Comparison of ENCODE assay signal across 17 cellular contexts in the genomic region with DNA sequence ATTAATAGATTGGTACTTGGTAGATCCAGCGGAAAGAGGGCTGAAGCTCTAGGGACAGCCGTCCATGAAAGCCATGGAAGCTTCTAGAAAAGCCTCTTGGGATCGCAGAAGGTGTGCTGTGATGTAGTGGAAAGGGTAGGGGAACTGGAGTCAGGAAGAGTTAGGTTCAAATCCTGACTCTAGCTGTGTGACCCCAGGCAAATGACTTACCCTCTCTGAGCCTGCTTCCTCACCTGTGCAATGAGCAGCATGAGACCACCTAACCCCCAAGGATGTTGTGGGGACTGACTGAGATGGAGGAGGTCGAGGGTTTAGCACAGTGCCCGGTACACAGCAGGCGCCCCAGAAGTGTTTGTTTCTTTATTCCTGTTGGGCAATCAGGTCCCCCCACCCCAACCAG. TPM values are rescaled to one million over a fixed set of nuclear protein-coding genes. Genes with fewer than 3 reads are reported as not detected.
A peak's percentile ranks its signal among the peaks of the same experiment; 100 is the strongest.
DNase-seq lines count a peak whose midpoint lies in the region; ATAC-seq and TF ChIP-seq lines count a peak whose summit lies in the region.
"Had no signal": no experiment of that assay in that cellular context is flagged by ENCODE, and none has a peak within 500 bp of the region (broad histone marks: within the 10 kb centered on the region; RNA-seq: fewer than 3 reads in every experiment).

No MANE protein-coding gene starts in this region.

- H3K4me1 ChIP-seq in PC-9 (replicated peaks; ENCODE audit: insufficient read depth): peaks cover 35% of the 10 kb centered on the region

- no peaks in the 10 kb centered on the region for H4K20me1 ChIP-seq in PC-9 (ENCODE audit: insufficient read depth)

- TF ChIP-seq CTCF in PC-9 (conservative IDR thresholded peaks at IDR 0.05) (no peak), chondrocyte (IDR thresholded peaks at IDR 0.05) (no peak)

- peak overlapping the region; percentile 99 for H3K27ac Mint-ChIP-seq in activated T-cell treated with anti-CD3 and anti-CD28 coated beads, Interleukin-2, amount 50 U/mL, for 24 hours
- H3K27ac Mint-ChIP-seq in chondrocyte (ENCODE audit: unreplicated experiment): peak overlapping the region; percentile 17
- peak overlapping the region; percentile 94 for H3K27ac Mint-ChIP-seq in stimulated activated memory B cell treated with anti-CD40 and anti-IgM and Interleukin-4, amounts not matched to agents 10 μg/mL and 1 μg/mL and 100 μg/mL, for 72 hours

- peaks cover 18% of the 10 kb centered on the region for H3K79me2 ChIP-seq in PC-9 (ENCODE audit: low read depth)

- H3K27me3 ChIP-seq in PC-9 (ENCODE audit: insufficient read depth, low read depth): no peaks in the 10 kb centered on the region
- H3K27me3 ChIP-seq: cardiac muscle cell had no signal

- H3K9me3 Mint-ChIP-seq in activated T-cell treated with anti-CD3 and anti-CD28 coated beads, Interleukin-2, amount 50 U/mL, for 24 hours: no peaks in the 10 kb centered on the region
- no peaks in the 10 kb centered on the region for H3K9me3 Mint-ChIP-seq in chondrocyte (ENCODE audit: low read depth)
- H3K9me3 Mint-ChIP-seq in stimulated activated memory B cell treated with anti-CD40 and anti-IgM and Interleukin-4, amounts not matched to agents 10 μg/mL and 1 μg/mL and 100 μg/mL, for 72 hours: no peaks in the 10 kb centered on the region

- no peak overlapping the region for H2AFZ ChIP-seq in PC-9

- BruUV-seq in PC-9 (replicated peaks; lab: Mats Ljungman, UMichigan): no TSS peak

- peak overlapping the region; percentile 88 for H3K4me2 ChIP-seq in PC-9

- H3K4me3 Mint-ChIP-seq in activated T-cell treated with anti-CD3 and anti-CD28 coated beads, Interleukin-2, amount 50 U/mL, for 24 hours: peak overlapping the region; percentile 99
- peak overlapping the region; percentile 19 for H3K4me3 Mint-ChIP-seq in chondrocyte (ENCODE audit: unreplicated experiment)
- peak overlapping the region; percentile 97 for H3K4me3 Mint-ChIP-seq in stimulated activated memory B cell treated with anti-CD40 and anti-IgM and Interleukin-4, amounts not matched to agents 10 μg/mL and 1 μg/mL and 100 μg/mL, for 72 hours

- H3K4me1 Mint-ChIP-seq in activated T-cell treated with anti-CD3 and anti-CD28 coated beads, Interleukin-2, amount 50 U/mL, for 24 hours (ENCODE audit: low read depth): peaks cover 70% of the 10 kb centered on the region
- H3K4me1 Mint-ChIP-seq in chondrocyte (ENCODE audit: low read depth): peaks cover 17% of the 10 kb centered on the region
- H3K4me1 Mint-ChIP-seq in stimulated activated memory B cell treated with anti-CD40 and anti-IgM and Interleukin-4, amounts not matched to agents 10 μg/mL and 1 μg/mL and 100 μg/mL, for 72 hours: peaks cover 42% of the 10 kb centered on the region

- H3K9me3 ChIP-seq in PC-9 (ENCODE audit: insufficient read depth, low read depth): no peaks in the 10 kb centered on the region
- H3K9me3 ChIP-seq: HAP-1, left ventricle myocardium inferior had no signal

- CTCF ChIA-PET in PC-9 (lab: Charles Lee): no interaction called here

- no peak overlapping the region for H3K27ac ChIP-seq in PC-9
- H3K27ac ChIP-seq: cardiac muscle cell had no signal

- H3K36me3 Mint-ChIP-seq in activated T-cell treated with anti-CD3 and anti-CD28 coated beads, Interleukin-2, amount 50 U/mL, for 24 hours (ENCODE audit: low read depth): peaks cover 77% of the 10 kb centered on the region
- peaks cover 9% of the 10 kb centered on the region for H3K36me3 Mint-ChIP-seq in chondrocyte (ENCODE audit: low read depth)
- H3K36me3 Mint-ChIP-seq in stimulated activated memory B cell treated with anti-CD40 and anti-IgM and Interleukin-4, amounts not matched to agents 10 μg/mL and 1 μg/mL and 100 μg/mL, for 72 hours: peaks cover 44% of the 10 kb centered on the region

- POLR2A ChIA-PET in PC-9 (lab: Charles Lee; ENCODE audit: unreplicated experiment): no interaction called here

- peaks cover 48% of the 10 kb centered on the region for H3F3A ChIP-seq in PC-9 (ENCODE audit: insufficient read depth, low read depth)

- no peaks in the 10 kb centered on the region for H3K9me2 ChIP-seq in PC-9 (ENCODE audit: insufficient read depth)

- DNase-seq in activated T-cell treated with anti-CD3 and anti-CD28 coated beads, Interleukin-2, amount 50 U/mL, for 24 hours: no peak
- no peak for DNase-seq in activated T-cell treated with anti-CD3 and anti-CD28 coated beads, Interleukin-2, amount 50 U/mL, for 1 hour
- DNase-seq in PC-9 (no peak), chondrocyte (ENCODE audit: low spot score) (no peak), HPDE6-E6E7 (ENCODE audit: extremely low spot score) (no peak), NCI-H82 (lab: John Stamatoyannopoulos, UW) (no peak)
- DNase-seq: head of caudate nucleus, left ventricle myocardium inferior, NCI-H1105 treated with DMSO at 0.1 percent for 48 hours, NCI-H446, occipital lobe, RPMI8226, T1000 had no signal

- H3K36me3 ChIP-seq in PC-9 (ENCODE audit: low read depth): peaks cover 9% of the 10 kb centered on the region; the same call in 1 of the 2 replicates
- H3K36me3 ChIP-seq: cardiac muscle cell had no signal

- no peaks in the 10 kb centered on the region for H3K27me3 Mint-ChIP-seq in activated T-cell treated with anti-CD3 and anti-CD28 coated beads, Interleukin-2, amount 50 U/mL, for 24 hours
- H3K27me3 Mint-ChIP-seq in chondrocyte (ENCODE audit: low read depth): no peaks in the 10 kb centered on the region
- H3K27me3 Mint-ChIP-seq in stimulated activated memory B cell treated with anti-CD40 and anti-IgM and Interleukin-4, amounts not matched to agents 10 μg/mL and 1 μg/mL and 100 μg/mL, for 72 hours: no peaks in the 10 kb centered on the region

- ATAC-seq in stimulated activated memory B cell treated with anti-CD40 and anti-IgM and Interleukin-4, amounts not matched to agents 10 μg/mL and 1 μg/mL and 100 μg/mL, for 72 hours: no peak
- ATAC-seq in GM18511 (IDR thresholded peaks at IDR 0.05; ENCODE audit: unreplicated experiment): no peak

- intact Hi-C loops in PC-9 (cut with micrococcal nuclease; ENCODE audit: unreplicated experiment): loop anchor here (5.0 kb wide), 6 partner anchors 37 to 272 kb away; a partner anchor contains a TSS

- H3K4me3 ChIP-seq in PC-9: no peak overlapping the region
- H3K4me3 ChIP-seq: cardiac muscle cell had no signal

RNA-seq across cellular contexts. Expression of a gene that starts 2.2 kb away (rescaled TPM):
- 83.2 and 84.2 TPM in 2 replicates for total RNA-seq in PC-9 (2021)
- total RNA-seq in chondrocyte: 55.2 to 76.6 TPM (median 58.9 TPM) in 3 replicates

RNA-seq across cellular contexts. Expression of a gene that starts 2.7 kb away (rescaled TPM):
- 6.2 and 7.0 TPM in 2 replicates for total RNA-seq in PC-9 (2021)
- 2.4 to 5.8 TPM (median 3.5 TPM) in 3 replicates for total RNA-seq in chondrocyte

RNA-seq across cellular contexts. Expression of a gene that starts 8.7 kb away (rescaled TPM):
- total RNA-seq in PC-9 (2021) (96.6 and 120 TPM in 2 replicates), chondrocyte (81.7 to 89.3 TPM (median 83.0 TPM) in 3 replicates)

RNA-seq across cellular contexts. Expression of a gene that starts 11.4 kb away (rescaled TPM):
- total RNA-seq in PC-9 (2021) (38.9 and 60.5 TPM in 2 replicates), chondrocyte (35.3 to 40.1 TPM (median 37.7 TPM) in 3 replicates)

RNA-seq across cellular contexts. Expression of a gene that starts 19.1 kb away (rescaled TPM):
- 39.3 and 40.5 TPM in 2 replicates for total RNA-seq in PC-9 (2021)
- 9.6 to 15.2 TPM (median 11.8 TPM) in 3 replicates for total RNA-seq in chondrocyte

Comparison
In these comparisons a context has a peak if more than half of its experiments do, and no peak if none do; other contexts are left out.
1. H3K27ac Mint-ChIP-seq: peak in every context shown above with its lines; median percentile 99 in activated T-cell treated with anti-CD3 and anti-CD28 coated beads, Interleukin-2, amount 50 U/mL, for 24 hours; 94 in stimulated activated memory B cell treated with anti-CD40 and anti-IgM and Interleukin-4, amounts not matched to agents 10 μg/mL and 1 μg/mL and 100 μg/mL, for 72 hours; 17 in chondrocyte.
2. H3K4me3 Mint-ChIP-seq: peak in every context shown above with its lines; median percentile 99 in activated T-cell treated with anti-CD3 and anti-CD28 coated beads, Interleukin-2, amount 50 U/mL, for 24 hours; 97 in stimulated activated memory B cell treated with anti-CD40 and anti-IgM and Interleukin-4, amounts not matched to agents 10 μg/mL and 1 μg/mL and 100 μg/mL, for 72 hours; 19 in chondrocyte.